ENCODE assay signal across 30 cellular contexts in genomic region chr6:8527818-8528217, GRCh38.
"Had no signal": no experiment of that assay in that cellular context is flagged by ENCODE, and none has a peak within 500 bp of the region (broad histone marks: within the 10 kb centered on the region; RNA-seq: fewer than 3 reads in every experiment).

No MANE protein-coding gene starts in this region.

- H3K4me3 ChIP-seq: neural progenitor cell, ovary, psoas muscle, right lobe of liver, sigmoid colon, suprapubic skin, testis, tibial artery, transverse colon, upper lobe of right lung, uterus had no signal

- H3K9me3 Mint-ChIP-seq: nephron; neural progenitor cell; stimulated activated effector memory CD8-positive, alpha-beta T cell treated with anti-CD3 and anti-CD28 coated beads, Interleukin-12 subunit alpha, Interleukin-12 subunit beta, amount 100 ng/mL, for 72 hours; stimulated activated naive CD8-positive, alpha-beta T cell treated with anti-CD3 and anti-CD28 coated beads, Interleukin-15, amount 100 ng/mL, for 72 hours; type B pancreatic cell had no signal

- H3K79me2 ChIP-seq: parathyroid adenoma had no signal

- H3K4me1 Mint-ChIP-seq: naive thymus-derived CD4-positive, alpha-beta T cell; natural killer cell; stimulated activated effector memory CD8-positive, alpha-beta T cell treated with anti-CD3 and anti-CD28 coated beads, Interleukin-12 subunit alpha, Interleukin-12 subunit beta, amount 100 ng/mL, for 72 hours; stimulated activated naive CD8-positive, alpha-beta T cell treated with anti-CD3 and anti-CD28 coated beads, Interleukin-15, amount 100 ng/mL, for 72 hours had no signal

- H3K36me3 ChIP-seq: neural progenitor cell, ovary, right lobe of liver, sigmoid colon, suprapubic skin, tibial artery, transverse colon, upper lobe of right lung, uterus had no signal

- H3K27me3 ChIP-seq: neural progenitor cell, ovary, right lobe of liver, sigmoid colon, suprapubic skin, testis, tibial artery, transverse colon, upper lobe of right lung, uterus had no signal

- FAIRE-seq: small intestine had no signal

- ATAC-seq: naive thymus-derived CD4-positive, alpha-beta T cell; natural killer cell; psoas muscle; right cardiac atrium; right lobe of liver; stimulated activated effector memory CD8-positive, alpha-beta T cell treated with anti-CD3 and anti-CD28 coated beads, Interleukin-12 subunit alpha, Interleukin-12 subunit beta, amount 100 ng/mL, for 72 hours; stimulated activated naive CD8-positive, alpha-beta T cell treated with anti-CD3 and anti-CD28 coated beads, Interleukin-15, amount 100 ng/mL, for 72 hours; stimulated activated naive CD8-positive, alpha-beta T cell treated with anti-CD3 and anti-CD28 coated beads, Interleukin-15, Interleukin-2, amounts not matched to agents 100 U/mL and 50 U/mL, for 24 hours; upper lobe of right lung had no signal

- H3K9ac ChIP-seq: neural progenitor cell, parathyroid adenoma had no signal

- H3K4me2 ChIP-seq: neural progenitor cell had no signal

- H3K9me3 ChIP-seq: ovary, right lobe of liver, sigmoid colon, suprapubic skin, testis, transverse colon, upper lobe of right lung, uterus had no signal

- H3K4me1 ChIP-seq: parathyroid adenoma, psoas muscle, right lobe of liver, sigmoid colon, testis, tibial artery, upper lobe of right lung, uterus had no signal

- H3K4me3 Mint-ChIP-seq: naive thymus-derived CD4-positive, alpha-beta T cell; natural killer cell; nephron; neural progenitor cell; stimulated activated effector memory CD8-positive, alpha-beta T cell treated with anti-CD3 and anti-CD28 coated beads, Interleukin-12 subunit alpha, Interleukin-12 subunit beta, amount 100 ng/mL, for 72 hours; stimulated activated naive CD8-positive, alpha-beta T cell treated with anti-CD3 and anti-CD28 coated beads, Interleukin-15, amount 100 ng/mL, for 72 hours; type B pancreatic cell had no signal

- H3K27me3 Mint-ChIP-seq: stimulated activated naive CD8-positive, alpha-beta T cell treated with anti-CD3 and anti-CD28 coated beads, Interleukin-15, amount 100 ng/mL, for 72 hours; type B pancreatic cell had no signal

- H2AFZ ChIP-seq: neural progenitor cell, parathyroid adenoma had no signal

- DNase-seq: naive thymus-derived CD4-positive, alpha-beta T cell; natural killer cell; occipital lobe; ovary; posterior cingulate gyrus; psoas muscle; right cardiac atrium; right lobe of liver; sigmoid colon; small intestine; stimulated activated CD4-positive, alpha-beta T cell treated with anti-CD3 and anti-CD28 coated beads, Interleukin-15, amount 100 ng/mL, for 24 hours; stimulated activated CD4-positive, alpha-beta T cell treated with anti-CD3 and anti-CD28 coated beads, Interleukin-2, amount 100 ng/mL, for 24 hours; stimulated activated CD4-positive, alpha-beta T cell treated with anti-CD3 and anti-CD28 coated beads, Interleukin-2, amount 100 ng/mL, for 48 hours; stimulated activated CD4-positive, alpha-beta T cell treated with anti-CD3 and anti-CD28 coated beads, Interleukin-4, amount 100 ng/mL, for 24 hours; stimulated activated naive CD4-positive, alpha-beta T cell; stimulated activated naive CD8-positive, alpha-beta T cell treated with anti-CD3 and anti-CD28 coated beads, Interleukin-15, amount 100 ng/mL, for 72 hours; stimulated activated naive CD8-positive, alpha-beta T cell treated with anti-CD3 and anti-CD28 coated beads, Interleukin-15, Interleukin-2, amounts not matched to agents 100 U/mL and 50 U/mL, for 24 hours; substantia nigra; testis; tibial artery; transverse colon; upper lobe of right lung; uterus had no signal

- H3K27ac ChIP-seq: neural progenitor cell, ovary, parathyroid adenoma, psoas muscle, right lobe of liver, sigmoid colon, suprapubic skin, testis, tibial artery, transverse colon, upper lobe of right lung, uterus had no signal

- H3K27ac Mint-ChIP-seq: naive thymus-derived CD4-positive, alpha-beta T cell; natural killer cell; nephron; neural progenitor cell; progenitor cell of endocrine pancreas; stimulated activated effector memory CD8-positive, alpha-beta T cell treated with anti-CD3 and anti-CD28 coated beads, Interleukin-12 subunit alpha, Interleukin-12 subunit beta, amount 100 ng/mL, for 72 hours; stimulated activated naive CD8-positive, alpha-beta T cell treated with anti-CD3 and anti-CD28 coated beads, Interleukin-15, amount 100 ng/mL, for 72 hours; type B pancreatic cell had no signal

- H3K36me3 Mint-ChIP-seq: naive thymus-derived CD4-positive, alpha-beta T cell; natural killer cell; neural progenitor cell; stimulated activated effector memory CD8-positive, alpha-beta T cell treated with anti-CD3 and anti-CD28 coated beads, Interleukin-12 subunit alpha, Interleukin-12 subunit beta, amount 100 ng/mL, for 72 hours; type B pancreatic cell had no signal
